In genomic region chr7:19708397-19709248, GRCh38 we compare ENCODE assay signal across 1 cellular context.
TF ChIP-seq lines count a peak whose summit lies in the region.

Gene POLR1F, minus strand, starts transcription at chr7:19709037. Its CDS starts 21 bp downstream, at chr7:19709016.

TF ChIP-seq in GM23338, 12 proteins besides CTCF, POLR2A, EP300 and RAD21:
- TF ChIP-seq CREB1 (CRISPR knock-in tag; IDR thresholded peaks at IDR 0.05; ENCODE audit: low read depth) (peak; percentile 99), ZNF462 (CRISPR knock-in tag; IDR thresholded peaks at IDR 0.05) (no peak), REST (IDR thresholded peaks at IDR 0.05; ENCODE audit: unreplicated experiment) (no peak), ETS1 (IDR thresholded peaks at IDR 0.05) (peak; percentile 17; the same call in 1 of the 2 replicates), STAT1 (IDR thresholded peaks at IDR 0.05; ENCODE audit: unreplicated experiment) (no peak), NANOG (IDR thresholded peaks at IDR 0.05; ENCODE audit: borderline replicate concordance) (no peak), POLR2AphosphoS5 (IDR thresholded peaks at IDR 0.05; ENCODE audit: low read depth) (peak; percentile 86)
